Comparison of ENCODE assay signal across 21 cellular contexts in genomic region chr9:23215688-23216087, GRCh38.
DNase-seq lines count a peak whose midpoint lies in the region; ATAC-seq, FAIRE-seq and TF ChIP-seq lines count a peak whose summit lies in the region.
"Had no signal": no experiment of that assay in that cellular context is flagged by ENCODE, and none has a peak within 500 bp of the region (broad histone marks: within the 10 kb centered on the region; RNA-seq: fewer than 3 reads in every experiment).

No MANE protein-coding gene starts in this region.

- no peak overlapping the region for H3K9ac ChIP-seq in liver (ENCODE audit: low read depth in 1 of 2, low read length in 2 of 2)
- no peak overlapping the region for H3K9ac ChIP-seq in HepG2 (ENCODE audit: insufficient read depth, low read depth, low read length)
- H3K9ac ChIP-seq: BLaER1 treated with 17β-estradiol and CSF1 and Interleukin-3, amounts not matched to agents 10 nM and 100 nM had no signal

- no peak overlapping the region for H3K27ac Mint-ChIP-seq in chondrocyte (ENCODE audit: unreplicated experiment)
- H3K27ac Mint-ChIP-seq: B cell; CD4-positive, alpha-beta T cell; CD8-positive, alpha-beta T cell had no signal

- TF ChIP-seq EP300 in HepG2 (IDR thresholded peaks at IDR 0.05; ENCODE audit: low read depth in 2 of 2, low read length in 2 of 2) (no peak), HepG2 (CRISPR knock-in tag; IDR thresholded peaks at IDR 0.05; ENCODE audit: borderline replicate concordance) (no peak)

- no peak for TF ChIP-seq POLR2A in HepG2 (IDR thresholded peaks at IDR 0.05; ENCODE audit: insufficient read depth in 1 of 2, low read depth in 2 of 2, low read length in 2 of 2)

- no peaks in the 10 kb centered on the region for H3K36me3 ChIP-seq in liver (ENCODE audit: control insufficient read depth in 4 of 4, insufficient read depth in 3 of 4, low read depth in 1 of 4, low read length in 3 of 4)
- no peaks in the 10 kb centered on the region for H3K36me3 ChIP-seq in HepG2 (replicated peaks in 1 of 2; ENCODE audit: control insufficient read depth in 1 of 2, insufficient read depth in 2 of 2, low read length in 2 of 2)
- H3K36me3 ChIP-seq: BLaER1 treated with 17β-estradiol and CSF1 and Interleukin-3, amounts not matched to agents 10 nM and 100 nM had no signal

- in situ Hi-C loops in HepG2 (cut with HindIII; ENCODE audit: extremely low pct_ligation_motif_present, low pct_unique_long_range_greater_than_20kb), result no loop called here

- peaks cover 2% of the 10 kb centered on the region for H3K27me3 Mint-ChIP-seq in chondrocyte (ENCODE audit: low read depth)
- H3K27me3 Mint-ChIP-seq: B cell; CD4-positive, alpha-beta T cell had no signal

- H3K9me3 Mint-ChIP-seq in chondrocyte (ENCODE audit: low read depth), result no peaks in the 10 kb centered on the region

- ATAC-seq in HepG2 (no peak), left lobe of liver (peak; percentile 97)
- ATAC-seq: A549; CD8-positive, alpha-beta T cell had no signal

- no peaks in the 10 kb centered on the region for H3K4me1 ChIP-seq in liver (ENCODE audit: control insufficient read depth in 4 of 4, insufficient read depth in 4 of 4, low read length in 3 of 4)
- no peaks in the 10 kb centered on the region for H3K4me1 ChIP-seq in HepG2 (ENCODE audit: insufficient read depth, low read length)
- H3K4me1 ChIP-seq: A549, Caco-2 had no signal

- TF ChIP-seq RAD21 in liver (IDR thresholded peaks at IDR 0.05) (peak in 1 of 2 donors; percentile 16), HepG2 (CRISPR knock-in tag; IDR thresholded peaks at IDR 0.05) (no peak)

- H3K27ac ChIP-seq in liver (ENCODE audit: low read depth in 1 of 2, low read length in 2 of 2) (no peak overlapping the region), HepG2 (ENCODE audit: extremely low read length, insufficient read depth, low read length) (no peak overlapping the region)
- H3K27ac ChIP-seq: 22Rv1; A549; BLaER1 treated with 17β-estradiol and CSF1 and Interleukin-3, amounts not matched to agents 10 nM and 100 nM; C4-2B had no signal

- POLR2A ChIA-PET in HepG2 (lab: Yijun Ruan, JAX), result no interaction called here

- DNase-seq in HepG2 (ENCODE audit: low spot score), result no peak
- no peak for DNase-seq in left lobe of liver (ENCODE audit: low spot score)
- no peak for DNase-seq in OCI-M1 (lab: John Stamatoyannopoulos, UW)
- no peak for DNase-seq in chondrocyte (ENCODE audit: low spot score)
- DNase-seq: AML-193; Caco-2; Calu3; CD4-positive, alpha-beta T cell; CD8-positive, alpha-beta T cell; DMS79 treated with DMSO at 0.1 percent for 48 hours; GF-D8 had no signal

- no peak overlapping the region for H3K4me2 ChIP-seq in HepG2 (ENCODE audit: low read depth, low read length)
- H3K4me2 ChIP-seq: A549; BLaER1 treated with 17β-estradiol and CSF1 and Interleukin-3, amounts not matched to agents 10 nM and 100 nM had no signal

- no peaks in the 10 kb centered on the region for H3K27me3 ChIP-seq in liver (ENCODE audit: control insufficient read depth in 4 of 4, insufficient read depth in 4 of 4, low read length in 3 of 4)
- H3K27me3 ChIP-seq in HepG2 (ENCODE audit: control insufficient read depth in 1 of 2, insufficient read depth in 2 of 2, low read length in 2 of 2), result no peaks in the 10 kb centered on the region
- H3K27me3 ChIP-seq: BLaER1 treated with 17β-estradiol and CSF1 and Interleukin-3, amounts not matched to agents 10 nM and 100 nM had no signal

- no peaks in the 10 kb centered on the region for H3K79me2 ChIP-seq in HepG2 (ENCODE audit: insufficient read depth, low read length)

- no peaks in the 10 kb centered on the region for H3K36me3 Mint-ChIP-seq in chondrocyte (ENCODE audit: low read depth)
- H3K36me3 Mint-ChIP-seq: CD8-positive, alpha-beta T cell had no signal

- intact Hi-C loops in HepG2 (cut with micrococcal nuclease; ENCODE audit: unreplicated experiment), result no loop called here

- BruUV-seq in HepG2 (replicated peaks; lab: Mats Ljungman, UMichigan), result no TSS peak

- WGBS in liver, result 41% methylated on average over 5 of the region's 5 CpGs
- 22% methylated on average over 5 of the region's 5 CpGs for WGBS in HepG2 (ENCODE audit: low lambda C conversion rate)

- H4K20me1 ChIP-seq in HepG2 (ENCODE audit: insufficient read depth, low read length), result no peaks in the 10 kb centered on the region
- H4K20me1 ChIP-seq: BLaER1 treated with 17β-estradiol and CSF1 and Interleukin-3, amounts not matched to agents 10 nM and 100 nM had no signal

- H3K4me1 Mint-ChIP-seq in chondrocyte (ENCODE audit: low read depth), result no peaks in the 10 kb centered on the region
- H3K4me1 Mint-ChIP-seq: B cell had no signal

- no peaks in the 10 kb centered on the region for H3K9me3 ChIP-seq in liver (ENCODE audit: control insufficient read depth in 4 of 4, low read length in 3 of 4)
- peaks cover 8% of the 10 kb centered on the region for H3K9me3 ChIP-seq in HepG2 (ENCODE audit: low read length)
- H3K9me3 ChIP-seq: A549; BLaER1 treated with 17β-estradiol and CSF1 and Interleukin-3, amounts not matched to agents 10 nM and 100 nM; Caco-2 had no signal

- no peak overlapping the region for H3K4me3 ChIP-seq in liver (ENCODE audit: low read depth in 1 of 3, low read length in 3 of 3)
- H3K4me3 ChIP-seq in HepG2 (replicated peaks in 1 of 3; ENCODE audit: insufficient read depth in 1 of 3, low read depth in 2 of 3, low read length in 3 of 3), result no peak overlapping the region
- H3K4me3 ChIP-seq: A549; BLaER1 treated with 17β-estradiol and CSF1 and Interleukin-3, amounts not matched to agents 10 nM and 100 nM had no signal

- CTCF ChIA-PET in HepG2 (lab: Yijun Ruan, JAX; ENCODE audit: low intra/inter-chr PET ratio, low total read pairs), result no interaction called here

- FAIRE-seq in HepG2 (lab: Jason Lieb, UNC), result no peak
- FAIRE-seq: A549, D721Med, G401.6, GM12891, GM19239 had no signal

- H3K4me3 Mint-ChIP-seq in chondrocyte (ENCODE audit: unreplicated experiment), result no peak overlapping the region
- H3K4me3 Mint-ChIP-seq: B cell; CD4-positive, alpha-beta T cell; CD8-positive, alpha-beta T cell had no signal

- H2AFZ ChIP-seq in HepG2 (ENCODE audit: low read length), result no peak overlapping the region

- no peak for TF ChIP-seq CTCF in liver (IDR thresholded peaks at IDR 0.05; ENCODE audit: low read depth, low read length, missing input control)
- TF ChIP-seq CTCF in HepG2 (CRISPR knock-in tag; IDR thresholded peaks at IDR 0.05), result no peak
- no peak for TF ChIP-seq CTCF in chondrocyte (IDR thresholded peaks at IDR 0.05)

TF ChIP-seq in liver, 16 proteins besides CTCF, POLR2A, EP300 and RAD21 (continues in another document):
- TF ChIP-seq, protein P1, sequence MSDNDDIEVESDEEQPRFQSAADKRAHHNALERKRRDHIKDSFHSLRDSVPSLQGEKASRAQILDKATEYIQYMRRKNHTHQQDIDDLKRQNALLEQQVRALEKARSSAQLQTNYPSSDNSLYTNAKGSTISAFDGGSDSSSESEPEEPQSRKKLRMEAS (IDR thresholded peaks at IDR 0.05), result no peak
- no peak for TF ChIP-seq GABPA (IDR thresholded peaks at IDR 0.05 in 1 of 2, conservative IDR thresholded peaks at IDR 0.05 in 1 of 2)
- TF ChIP-seq HNF4A (conservative IDR thresholded peaks at IDR 0.05), result peak; percentile 37 to 63

TF ChIP-seq in HepG2, 621 proteins besides CTCF, POLR2A, EP300 and RAD21 (continues in another document):
- TF ChIP-seq RBM22 (optimal IDR thresholded peaks at IDR 0.05; ENCODE audit: low read length) (no peak), TRIM24 (CRISPR knock-in tag; IDR thresholded peaks at IDR 0.05) (no peak), ZNF251 (CRISPR knock-in tag; IDR thresholded peaks at IDR 0.05) (no peak), KDM4B (CRISPR knock-in tag; IDR thresholded peaks at IDR 0.05) (no peak), ZBTB10 (CRISPR knock-in tag; IDR thresholded peaks at IDR 0.05; ENCODE audit: borderline replicate concordance) (no peak), HMG20B (CRISPR knock-in tag; conservative IDR thresholded peaks at IDR 0.05) (no peak), MAF1 (CRISPR knock-in tag; IDR thresholded peaks at IDR 0.05; ENCODE audit: borderline replicate concordance) (no peak)
- TF ChIP-seq, protein P2, sequence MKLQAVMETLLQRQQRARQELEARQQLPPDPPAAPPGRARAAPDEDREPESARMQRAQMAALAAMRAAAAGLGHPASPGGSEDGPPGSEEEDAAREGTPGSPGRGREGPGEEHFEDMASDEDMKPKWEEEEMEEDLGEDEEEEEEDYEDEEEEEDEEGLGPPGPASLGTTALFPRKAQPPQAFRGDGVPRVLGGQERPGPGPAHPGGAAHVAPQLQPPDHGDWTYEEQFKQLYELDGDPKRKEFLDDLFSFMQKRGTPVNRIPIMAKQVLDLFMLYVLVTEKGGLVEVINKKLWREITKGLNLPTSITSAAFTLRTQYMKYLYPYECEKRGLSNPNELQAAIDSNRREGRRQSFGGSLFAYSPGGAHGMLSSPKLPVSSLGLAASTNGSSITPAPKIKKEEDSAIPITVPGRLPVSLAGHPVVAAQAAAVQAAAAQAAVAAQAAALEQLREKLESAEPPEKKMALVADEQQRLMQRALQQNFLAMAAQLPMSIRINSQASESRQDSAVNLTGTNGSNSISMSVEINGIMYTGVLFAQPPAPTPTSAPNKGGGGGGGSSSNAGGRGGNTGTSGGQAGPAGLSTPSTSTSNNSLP (IDR thresholded peaks at IDR 0.05; ENCODE audit: low read depth, low read length), result no peak
